ENCODE assay signal across 11 cellular contexts in the genomic region with DNA sequence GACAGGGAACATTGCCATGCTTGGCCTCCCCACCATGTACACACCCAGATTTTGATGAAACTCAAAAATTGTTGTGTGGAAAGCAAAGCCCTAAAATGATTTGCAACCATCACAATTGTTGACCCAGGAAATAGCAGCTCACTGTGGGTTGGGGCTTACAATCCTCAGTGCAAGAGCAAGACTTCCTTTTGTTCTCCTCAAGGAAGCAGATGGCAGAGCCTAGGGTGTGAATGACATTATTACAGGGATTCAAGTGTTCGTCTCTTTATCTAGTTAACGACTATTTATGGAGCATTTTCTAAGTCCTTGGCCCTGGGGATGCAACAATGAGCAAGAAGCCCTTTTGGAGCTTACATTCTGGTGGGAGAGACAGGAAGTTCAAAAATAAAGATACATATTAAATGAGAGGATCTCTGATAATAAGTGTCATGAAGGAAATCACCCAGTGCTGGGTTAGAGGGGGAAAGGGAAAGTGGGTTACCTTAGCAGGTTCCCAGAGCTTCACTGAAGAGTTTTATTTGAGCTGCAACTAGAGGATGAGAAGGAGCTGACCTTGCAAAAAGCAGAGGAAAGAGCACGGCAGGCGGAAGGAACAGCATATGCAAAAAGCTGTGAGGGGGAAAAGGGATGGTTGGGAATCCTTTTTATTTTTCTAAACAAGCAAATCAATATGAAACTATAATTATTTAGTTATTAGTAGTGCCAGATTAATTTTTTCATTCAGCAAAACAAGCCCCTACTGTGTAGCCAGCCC. TPM values are rescaled to one million over a fixed set of nuclear protein-coding genes. Genes with fewer than 3 reads are reported as not detected.
DNase-seq lines count a peak whose midpoint lies in the region; ATAC-seq, FAIRE-seq and TF ChIP-seq lines count a peak whose summit lies in the region.
"Had no signal": no experiment of that assay in that cellular context is flagged by ENCODE, and none has a peak within 500 bp of the region (broad histone marks: within the 10 kb centered on the region; RNA-seq: fewer than 3 reads in every experiment).

No MANE protein-coding gene starts in this region.

- TF ChIP-seq POLR2A in GM12891 (IDR thresholded peaks at IDR 0.05; ENCODE audit: low read depth, low read length), result no peak

- H3K4me3 Mint-ChIP-seq in activated B cell treated with CpG ODN at 0.5 μM for 24 hours, result peak overlapping the region; percentile 4
- peak overlapping the region; percentile 28 to 88 (median 66) for H3K4me3 Mint-ChIP-seq in naive thymus-derived CD4-positive, alpha-beta T cell

- peaks cover 63% of the 10 kb centered on the region for H3K4me1 ChIP-seq in HUES6 (ENCODE audit: control insufficient read depth, insufficient read depth, low read length)
- H3K4me1 ChIP-seq in naive thymus-derived CD4-positive, alpha-beta T cell (ENCODE audit: control insufficient read depth in 2 of 2, insufficient read depth in 2 of 2, low read length in 2 of 2), result peaks cover 74 to 92% of the 10 kb centered on the region in 2 donors
- H3K4me1 ChIP-seq: lower lobe of right lung had no signal

- peaks cover 93% of the 10 kb centered on the region for H3K4me1 Mint-ChIP-seq in activated B cell treated with CpG ODN at 0.5 μM for 24 hours
- peaks cover 48 to 96% (median 83%) of the 10 kb centered on the region in 7 donors for H3K4me1 Mint-ChIP-seq in naive thymus-derived CD4-positive, alpha-beta T cell

- FAIRE-seq in GM12891 (lab: Jason Lieb, UNC), result no peak

- peak overlapping the region; percentile 59 for H3K9ac ChIP-seq in HUES6 (ENCODE audit: low read length)

- H3K9me3 ChIP-seq in HUES6 (ENCODE audit: control insufficient read depth, insufficient read depth, low read depth, low read length), result no peaks in the 10 kb centered on the region
- no peaks in the 10 kb centered on the region for H3K9me3 ChIP-seq in naive thymus-derived CD4-positive, alpha-beta T cell (ENCODE audit: control insufficient read depth in 2 of 3, low read length in 3 of 3)
- H3K9me3 ChIP-seq: lower lobe of right lung had no signal

- peak overlapping the region; percentile 91; the same call in 1 of the 2 replicates for H3K27ac ChIP-seq in HUES6 (ENCODE audit: low read depth, low read length)
- H3K27ac ChIP-seq in naive thymus-derived CD4-positive, alpha-beta T cell (ENCODE audit: low read depth, low read length), result peak overlapping the region; percentile 40
- H3K27ac ChIP-seq: lower lobe of right lung, RWPE1 had no signal

- no peaks in the 10 kb centered on the region for H3K27me3 Mint-ChIP-seq in activated B cell treated with CpG ODN at 0.5 μM for 24 hours
- H3K27me3 Mint-ChIP-seq in naive thymus-derived CD4-positive, alpha-beta T cell, result no peaks in the 10 kb centered on the region

- DNase-seq in NCI-H146 (lab: John Stamatoyannopoulos, UW) (peak; percentile 16), NCI-H146 treated with DMSO at 0.1 percent for 48 hours (lab: John Stamatoyannopoulos, UW; ENCODE audit: unreplicated experiment) (no peak), activated B cell treated with CpG ODN at 0.5 μM for 24 hours (no peak), GM12891 (ENCODE audit: insufficient read length, low spot score) (no peak)
- no peak for DNase-seq in naive thymus-derived CD4-positive, alpha-beta T cell
- DNase-seq: foreskin fibroblast, lower lobe of right lung had no signal

- H3K9me3 Mint-ChIP-seq in activated B cell treated with CpG ODN at 0.5 μM for 24 hours, result no peaks in the 10 kb centered on the region
- H3K9me3 Mint-ChIP-seq in naive thymus-derived CD4-positive, alpha-beta T cell, result peaks cover 0 to 3% (median 0%) of the 10 kb centered on the region in 11 donors

- H3K4me3 ChIP-seq in HUES6 (ENCODE audit: low read depth, low read length), result peak overlapping the region; percentile 15; the same call in 1 of the 2 replicates
- H3K4me3 ChIP-seq in naive thymus-derived CD4-positive, alpha-beta T cell (ENCODE audit: low read length), result peak overlapping the region; percentile 6
- H3K4me3 ChIP-seq: lower lobe of right lung had no signal

- no peaks in the 10 kb centered on the region for H3K36me3 Mint-ChIP-seq in activated B cell treated with CpG ODN at 0.5 μM for 24 hours (ENCODE audit: low read depth)
- H3K36me3 Mint-ChIP-seq in naive thymus-derived CD4-positive, alpha-beta T cell, result no peaks in the 10 kb centered on the region

- POLR2A ChIA-PET in activated B cell treated with CpG ODN at 0.5 μM for 24 hours (lab: Charles Lee), result interaction anchor here (0.9 to 20.5 kb wide), 7 partner anchors 9 to 113 kb away, joined by 3 to 1151 read pairs (median 8); a partner anchor contains a TSS
- POLR2A ChIA-PET in naive thymus-derived CD4-positive, alpha-beta T cell (lab: Charles Lee), result interaction anchor here (0.7 to 57.7 kb wide), 7 partner anchors 0 to 56 kb away, joined by 3 to 1267 read pairs (median 71); a partner anchor contains a TSS

- intact Hi-C loops in activated B cell treated with CpG ODN at 0.5 μM for 24 hours (cut with micrococcal nuclease), result no loop called here
- intact Hi-C loops in naive thymus-derived CD4-positive, alpha-beta T cell (cut with micrococcal nuclease), result no loop called here

- peak overlapping the region; percentile 82 for H3K27ac Mint-ChIP-seq in activated B cell treated with CpG ODN at 0.5 μM for 24 hours
- H3K27ac Mint-ChIP-seq in naive thymus-derived CD4-positive, alpha-beta T cell, result peak overlapping the region; percentile 72 to 86 (median 82)

- no peaks in the 10 kb centered on the region for H3K27me3 ChIP-seq in HUES6 (ENCODE audit: control insufficient read depth, insufficient read depth, low read length)
- no peaks in the 10 kb centered on the region for H3K27me3 ChIP-seq in naive thymus-derived CD4-positive, alpha-beta T cell (ENCODE audit: control insufficient read depth in 2 of 2, insufficient read depth in 2 of 2, low read length in 2 of 2)

- ATAC-seq in activated B cell treated with CpG ODN at 0.5 μM for 24 hours (ENCODE audit: low read depth) (no peak), GM21723 (IDR thresholded peaks at IDR 0.05; ENCODE audit: unreplicated experiment) (no peak), GM18873 (IDR thresholded peaks at IDR 0.05; ENCODE audit: low FRiP score, unreplicated experiment) (no peak)
- no peak for ATAC-seq in naive thymus-derived CD4-positive, alpha-beta T cell
- ATAC-seq: lower lobe of right lung had no signal

- H3K36me3 ChIP-seq in HUES6 (ENCODE audit: control insufficient read depth, insufficient read depth, low read length), result no peaks in the 10 kb centered on the region
- H3K36me3 ChIP-seq in naive thymus-derived CD4-positive, alpha-beta T cell (ENCODE audit: control insufficient read depth in 2 of 3, insufficient read depth in 3 of 3, low read length in 3 of 3), result no peaks in the 10 kb centered on the region
- H3K36me3 ChIP-seq: lower lobe of right lung had no signal

- no peak for TF ChIP-seq CTCF in activated B cell treated with CpG ODN at 0.5 μM for 24 hours (IDR thresholded peaks at IDR 0.05)

- CTCF ChIA-PET in activated B cell treated with CpG ODN at 0.5 μM for 24 hours (lab: Charles Lee), result interaction anchor here (0.8 to 2.4 kb wide), 4 partner anchors 10 to 101 kb away, joined by 3 to 6 read pairs (median 4); no protein-coding TSS in a partner anchor
- CTCF ChIA-PET in naive thymus-derived CD4-positive, alpha-beta T cell (lab: Charles Lee), result interaction anchor here (0.6 to 7.6 kb wide), 8 partner anchors 8 to 78 kb away, joined by 3 to 46 read pairs (median 4); a partner anchor contains a TSS

TF ChIP-seq in GM12891, 5 proteins besides CTCF, POLR2A, EP300 and RAD21:
- TF ChIP-seq POLR2AphosphoS5 (IDR thresholded peaks at IDR 0.05; ENCODE audit: low read depth, low read length) (no peak), PAX5 (IDR thresholded peaks at IDR 0.05; ENCODE audit: insufficient read depth, low read length, severe bottlenecking) (no peak), POU2F2 (IDR thresholded peaks at IDR 0.05; ENCODE audit: low read depth, low read length) (no peak), SPI1 (IDR thresholded peaks at IDR 0.05; ENCODE audit: low read depth, low read length) (no peak), TAF1 (IDR thresholded peaks at IDR 0.05; ENCODE audit: low read depth, low read length) (no peak)

RNA-seq across cellular contexts. Expression of a gene that starts 38.5 kb away (rescaled TPM):
- 195 and 205 TPM in 2 replicates for total RNA-seq in activated B cell treated with CpG ODN at 0.5 μM for 24 hours
- 10 to 100 TPM; 14.8 to 89.4 (median 34.1) TPM for total RNA-seq in naive thymus-derived CD4-positive, alpha-beta T cell
- 10 to 100 TPM; 13.0 to 28.3 TPM for polyA plus RNA-seq in naive thymus-derived CD4-positive, alpha-beta T cell
- polyA plus RNA-seq in GM12891 (2012; ENCODE audit: low read depth, missing spikeins), result 67.3 TPM
